ENCODE assay signal across 13 cellular contexts in the genomic region with DNA sequence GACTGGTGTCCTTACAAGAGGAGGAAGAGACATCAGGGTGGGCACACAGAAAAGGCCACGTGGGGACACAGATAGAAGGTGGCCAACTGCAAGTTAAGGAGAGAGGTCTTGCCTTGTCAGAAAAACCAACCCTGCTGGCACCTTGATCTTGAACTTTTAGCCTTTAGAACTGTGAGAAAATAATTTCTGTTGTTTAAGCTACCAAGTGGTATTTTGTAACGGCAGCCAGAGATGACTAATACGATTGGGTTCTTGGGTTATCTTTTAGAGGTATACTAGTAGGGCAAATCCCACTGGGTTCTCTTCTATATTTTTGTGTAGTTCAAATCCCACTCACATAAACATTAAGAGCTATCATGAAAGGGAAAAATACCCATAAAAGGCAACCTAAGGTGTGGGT. TPM values are rescaled to one million over a fixed set of nuclear protein-coding genes. Genes with fewer than 3 reads are reported as not detected.
DNase-seq lines count a peak whose midpoint lies in the region; ATAC-seq and TF ChIP-seq lines count a peak whose summit lies in the region.
"Had no signal": no experiment of that assay in that cellular context is flagged by ENCODE, and none has a peak within 500 bp of the region (broad histone marks: within the 10 kb centered on the region; RNA-seq: fewer than 3 reads in every experiment).

No MANE protein-coding gene starts in this region.

- CTCF ChIA-PET in CD8-positive, alpha-beta T cell (lab: Charles Lee) = no interaction called here

- H3K4me3 ChIP-seq in BLaER1 (no peak overlapping the region), stomach (no peak overlapping the region), aorta (ENCODE audit: low read length in 2 of 2) (no peak overlapping the region)
- no peak overlapping the region for H3K4me3 ChIP-seq in CD8-positive, alpha-beta T cell (ENCODE audit: low read depth, low read length)

- no peak overlapping the region for H3K9ac ChIP-seq in BLaER1

- no peak overlapping the region for H3K27ac ChIP-seq in BLaER1
- no peak overlapping the region for H3K27ac ChIP-seq in CD8-positive, alpha-beta T cell (ENCODE audit: low read depth, low read length)
- no peak overlapping the region for H3K27ac ChIP-seq in stomach
- H3K27ac ChIP-seq in aorta (ENCODE audit: low read depth in 1 of 2, low read length in 2 of 2) = no peak overlapping the region
- H3K27ac ChIP-seq: Peyer's patch had no signal

- ATAC-seq in CD8-positive, alpha-beta T cell = no peak
- ATAC-seq in aorta (ENCODE audit: low FRiP score) = no peak

- no peak for TF ChIP-seq CTCF in CD8-positive, alpha-beta T cell (IDR thresholded peaks at IDR 0.05)
- no peak for TF ChIP-seq CTCF in stomach (IDR thresholded peaks at IDR 0.05)

- H3K27me3 ChIP-seq in BLaER1 (no peaks in the 10 kb centered on the region), stomach (no peaks in the 10 kb centered on the region), aorta (ENCODE audit: control insufficient read depth in 1 of 2, insufficient read depth in 2 of 2, low read length in 1 of 2) (no peaks in the 10 kb centered on the region)
- no peaks in the 10 kb centered on the region for H3K27me3 ChIP-seq in CD8-positive, alpha-beta T cell (ENCODE audit: insufficient read depth, low read length)
- H3K27me3 ChIP-seq: Peyer's patch had no signal

- H3K9me3 ChIP-seq in BLaER1 = peaks cover 24% of the 10 kb centered on the region
- H3K9me3 ChIP-seq in CD8-positive, alpha-beta T cell (ENCODE audit: low read length) = no peaks in the 10 kb centered on the region
- H3K9me3 ChIP-seq in stomach = no peaks in the 10 kb centered on the region
- no peaks in the 10 kb centered on the region for H3K9me3 ChIP-seq in aorta (ENCODE audit: control insufficient read depth, low read length)
- H3K9me3 ChIP-seq: Peyer's patch had no signal

- peak overlapping the region; percentile 71 for H3K4me3 Mint-ChIP-seq in CD8-positive, alpha-beta T cell
- H3K4me3 Mint-ChIP-seq in T-helper 2 cell treated with Interferon-gamma antibody and Interleukin-4, amounts not matched to agents 5 μg/mL and 100 μg/mL, for 36 hours = peak overlapping the region; percentile 83
- H3K4me3 Mint-ChIP-seq in immature natural killer cell = peak overlapping the region; percentile 69 to 81 (median 80)
- H3K4me3 Mint-ChIP-seq: nephron had no signal

- DNase-seq in CD8-positive, alpha-beta T cell = no peak
- DNase-seq in T-helper 2 cell treated with Interferon-gamma antibody and Interleukin-4, amounts not matched to agents 5 μg/mL and 100 μg/mL, for 36 hours (ENCODE audit: low spot score) = no peak
- DNase-seq in immature natural killer cell (no peak), stomach (no peak), aorta (no peak), dedifferentiated amniotic fluid mesenchymal stem cell (ENCODE audit: extremely low spot score) (no peak)
- DNase-seq: activated effector memory CD4-positive, alpha-beta T cell treated with Interleukin-2 at 50 U/mL for 16 hours; NCI-H1694 treated with DMSO at 0.1 percent for 48 hours; Peyer's patch; posterior cingulate gyrus; stimulated activated CD4-positive, alpha-beta T cell treated with anti-CD3 and anti-CD28 coated beads, Interleukin-2, amount 100 ng/mL, for 48 hours had no signal

- H4K20me1 ChIP-seq in BLaER1 = no peaks in the 10 kb centered on the region

- H3K4me2 ChIP-seq in BLaER1 = peak overlapping the region; percentile 76; the same call in 1 of the 2 replicates

- no peaks in the 10 kb centered on the region for H3K27me3 Mint-ChIP-seq in CD8-positive, alpha-beta T cell (ENCODE audit: low read depth)
- no peaks in the 10 kb centered on the region for H3K27me3 Mint-ChIP-seq in T-helper 2 cell treated with Interferon-gamma antibody and Interleukin-4, amounts not matched to agents 5 μg/mL and 100 μg/mL, for 36 hours (ENCODE audit: low read depth)
- H3K27me3 Mint-ChIP-seq in immature natural killer cell (ENCODE audit: low read depth in 3 of 3) = no peaks in the 10 kb centered on the region

- H3K27ac Mint-ChIP-seq in CD8-positive, alpha-beta T cell = no peak overlapping the region
- peak overlapping the region; percentile 94 for H3K27ac Mint-ChIP-seq in T-helper 2 cell treated with Interferon-gamma antibody and Interleukin-4, amounts not matched to agents 5 μg/mL and 100 μg/mL, for 36 hours
- peak overlapping the region in 3 of 6 donors; percentile 26 to 54 (median 53) for H3K27ac Mint-ChIP-seq in immature natural killer cell
- H3K27ac Mint-ChIP-seq: nephron had no signal

- H3K36me3 Mint-ChIP-seq in CD8-positive, alpha-beta T cell = no peaks in the 10 kb centered on the region
- peaks cover 7% of the 10 kb centered on the region for H3K36me3 Mint-ChIP-seq in T-helper 2 cell treated with Interferon-gamma antibody and Interleukin-4, amounts not matched to agents 5 μg/mL and 100 μg/mL, for 36 hours (ENCODE audit: low read depth)
- peaks cover 0 to 2% (median 0%) of the 10 kb centered on the region in 3 donors for H3K36me3 Mint-ChIP-seq in immature natural killer cell

- TF ChIP-seq EP300 in stomach (IDR thresholded peaks at IDR 0.05) = no peak

- peaks cover 6% of the 10 kb centered on the region; the same call in 1 of the 2 replicates for H3K36me3 ChIP-seq in BLaER1
- H3K36me3 ChIP-seq in CD8-positive, alpha-beta T cell (ENCODE audit: insufficient read depth, low read length) = no peaks in the 10 kb centered on the region
- H3K36me3 ChIP-seq in stomach = no peaks in the 10 kb centered on the region
- H3K36me3 ChIP-seq in aorta (ENCODE audit: control insufficient read depth in 1 of 2, insufficient read depth in 2 of 2, low read length in 1 of 2) = no peaks in the 10 kb centered on the region
- H3K36me3 ChIP-seq: Peyer's patch had no signal

- peaks cover 30% of the 10 kb centered on the region for H3K4me1 ChIP-seq in BLaER1
- peaks cover 26% of the 10 kb centered on the region for H3K4me1 ChIP-seq in CD8-positive, alpha-beta T cell (ENCODE audit: insufficient read depth, low read length)
- H3K4me1 ChIP-seq in stomach = no peaks in the 10 kb centered on the region
- H3K4me1 ChIP-seq in aorta (ENCODE audit: control insufficient read depth in 1 of 2, insufficient read depth in 2 of 2, low read length in 2 of 2) = peaks cover 0 to 2% of the 10 kb centered on the region in 2 donors
- H3K4me1 ChIP-seq: Peyer's patch had no signal

- peaks cover 30% of the 10 kb centered on the region for H3K4me1 Mint-ChIP-seq in CD8-positive, alpha-beta T cell (ENCODE audit: low read depth)
- H3K4me1 Mint-ChIP-seq in T-helper 2 cell treated with Interferon-gamma antibody and Interleukin-4, amounts not matched to agents 5 μg/mL and 100 μg/mL, for 36 hours (ENCODE audit: low read depth) = peaks cover 47% of the 10 kb centered on the region
- H3K4me1 Mint-ChIP-seq in immature natural killer cell = peaks cover 35 to 39% of the 10 kb centered on the region in 2 donors

- 84 to 89% (median 87%) methylated on average over 3 of the region's 3 CpGs for WGBS in stomach, 5 donors
- 78 to 85% methylated on average over 3 of the region's 3 CpGs for WGBS in aorta, 2 donors

- POLR2A ChIA-PET in CD8-positive, alpha-beta T cell (lab: Charles Lee) = interaction anchor here (1.5 kb wide), 1 partner anchor 18 kb away, joined by 4 read pairs; no protein-coding TSS in a partner anchor

- intact Hi-C loops in CD8-positive, alpha-beta T cell (cut with DNase I, micrococcal nuclease) = loop anchor here in 1 of 2 experiments (5.0 kb wide), 1 partner anchor 33 kb away; a partner anchor contains a TSS
- intact Hi-C loops in stomach (cut with DNase I; ENCODE audit: low total_unique reads) = no loop called here
- intact Hi-C loops in aorta (cut with DNase I) = no loop called here

- no peaks in the 10 kb centered on the region for H3K9me3 Mint-ChIP-seq in CD8-positive, alpha-beta T cell
- H3K9me3 Mint-ChIP-seq in T-helper 2 cell treated with Interferon-gamma antibody and Interleukin-4, amounts not matched to agents 5 μg/mL and 100 μg/mL, for 36 hours = peaks cover 21% of the 10 kb centered on the region
- no peaks in the 10 kb centered on the region for H3K9me3 Mint-ChIP-seq in immature natural killer cell
- H3K9me3 Mint-ChIP-seq: nephron had no signal

- TF ChIP-seq POLR2A in stomach (IDR thresholded peaks at IDR 0.05) = no peak

RNA-seq across cellular contexts. Expression of a gene that starts 31.9 kb away (rescaled TPM):
- total RNA-seq in CD8-positive, alpha-beta T cell = 10 to 100 TPM; 10.9 to 11.2 TPM
- polyA plus RNA-seq in immature natural killer cell (1 to 10 TPM; 3.1 to 6.6 (median 4.1) TPM), stomach (1 to 10 TPM; 2.3 to 3.2 (median 2.6) TPM), aorta (1 to 10 TPM; 2.0 to 3.1 TPM)
- total RNA-seq in stomach (1 to 10 TPM; 1.4 to 9.3 (median 6.8) TPM), aorta (1 to 10 TPM; 6.8 to 8.3 TPM)

RNA-seq across cellular contexts. Expression of a gene that starts 59.4 kb away (rescaled TPM):
- 10 to 100 TPM; 68.0 to 76.4 TPM for total RNA-seq in CD8-positive, alpha-beta T cell
- 10 to 100 TPM in 1 of 3 donors, 1 to 10 TPM in 2; 7.5 to 13.4 (median 9.5) TPM for polyA plus RNA-seq in immature natural killer cell
- 100 to 1,000 TPM in 3 of 5 donors, 10 to 100 TPM in 2; 13.8 to 205 (median 101) TPM for total RNA-seq in stomach
- 10 to 100 TPM; 15.8 to 18.5 (median 15.8) TPM for polyA plus RNA-seq in stomach
- total RNA-seq in aorta = 10 to 100 TPM; 48.8 to 60.8 TPM
- 100 to 1,000 TPM in 1 of 2 donors, 10 to 100 TPM in 1; 32.4 to 199 TPM for polyA plus RNA-seq in aorta
